Comparison of ENCODE assay signal across 8 cellular contexts in the genomic region with DNA sequence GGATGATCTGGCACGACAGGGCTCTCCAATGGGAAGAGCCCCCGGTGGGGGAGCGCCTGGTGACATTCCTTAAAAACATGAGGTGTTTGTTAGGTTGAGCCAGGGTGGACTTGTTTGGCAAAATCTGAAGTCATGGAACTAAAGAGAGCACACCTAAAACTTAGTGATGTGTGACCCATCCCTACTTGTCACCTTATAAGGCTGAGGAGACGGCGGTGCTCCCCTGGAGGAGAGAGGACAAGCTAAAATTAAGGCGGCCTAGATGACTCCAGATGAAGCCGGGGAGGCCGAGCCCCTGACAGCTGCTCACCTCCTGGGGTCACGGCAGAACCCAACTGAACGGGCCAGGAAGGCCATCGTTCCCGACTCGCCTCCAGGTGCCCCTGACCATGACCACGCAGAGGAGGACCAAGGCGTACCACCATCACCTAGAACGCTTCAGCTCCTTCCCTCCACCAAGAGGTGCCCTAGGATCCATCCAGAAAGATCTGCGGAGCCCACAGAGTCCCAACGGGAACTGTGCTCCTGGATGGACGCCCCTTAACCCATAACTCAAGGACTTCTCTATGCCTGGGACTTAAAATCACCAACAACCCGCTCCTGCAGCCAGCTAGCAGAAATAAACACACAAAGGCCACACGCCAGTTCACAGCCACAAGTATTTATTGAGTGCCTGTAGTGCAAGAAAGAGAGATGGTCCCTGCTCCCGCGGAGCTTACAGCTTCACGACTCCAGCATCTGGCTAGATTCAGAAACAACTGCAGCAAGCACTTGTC. TPM values are rescaled to one million over a fixed set of nuclear protein-coding genes. Genes with fewer than 3 reads are reported as not detected.
DNase-seq lines count a peak whose midpoint lies in the region; ATAC-seq and TF ChIP-seq lines count a peak whose summit lies in the region.

No MANE protein-coding gene starts in this region.

- H3K9me3 ChIP-seq in HAP-1 (no peaks in the 10 kb centered on the region), T-helper 17 cell (ENCODE audit: control insufficient read depth, low read length, poor library complexity, severe bottlenecking) (no peaks in the 10 kb centered on the region), gastroesophageal sphincter (no peaks in the 10 kb centered on the region), skeletal muscle satellite cell (replicated peaks; ENCODE audit: low read length) (no peaks in the 10 kb centered on the region)

- peak overlapping the region; percentile 85 for H3K9ac ChIP-seq in skeletal muscle satellite cell (ENCODE audit: low read depth, low read length)

- H3K4me1 ChIP-seq in HAP-1 (peaks cover 20% of the 10 kb centered on the region), gastroesophageal sphincter (peaks cover 0 to 60% (median 21%) of the 10 kb centered on the region in 3 donors), skeletal muscle satellite cell (ENCODE audit: control insufficient read depth, insufficient read depth, low read length) (peaks cover 20% of the 10 kb centered on the region)

- peak overlapping the region; percentile 84 for H3K4me3 Mint-ChIP-seq in T-helper 17 cell

- H3K27ac Mint-ChIP-seq in T-helper 17 cell, result no peak overlapping the region

- peak overlapping the region; percentile 60 to 96 (median 90) for H3K27ac ChIP-seq in gastroesophageal sphincter

- TF ChIP-seq EP300 in gastroesophageal sphincter (IDR thresholded peaks at IDR 0.05), result no peak

- TF ChIP-seq CTCF in gastroesophageal sphincter (IDR thresholded peaks at IDR 0.05), result no peak

- H3K4me3 ChIP-seq in HAP-1 (peak overlapping the region; percentile 39), gastroesophageal sphincter (peak overlapping the region; percentile 60 to 85), skeletal muscle satellite cell (ENCODE audit: low read length) (peak overlapping the region; percentile 82)

- H3K36me3 Mint-ChIP-seq in T-helper 17 cell (ENCODE audit: low read depth), result peaks cover 3% of the 10 kb centered on the region

- H3K4me2 ChIP-seq in skeletal muscle satellite cell (ENCODE audit: low read length), result peak overlapping the region; percentile 95

- 45% methylated on average over 8 of the region's 24 CpGs; no CpG with 5 or more reads in 1 of the 2 donors for WGBS in gastroesophageal sphincter (ENCODE audit: low coverage in 1 of 2), 2 donors

- TF ChIP-seq POLR2A in gastroesophageal sphincter (IDR thresholded peaks at IDR 0.05), result no peak

- DNase-seq in HAP-1 (ENCODE audit: low spot score in 2 of 2) (no peak), T-helper 17 cell (no peak), NCI-H748 (lab: John Stamatoyannopoulos, UW; ENCODE audit: unreplicated experiment) (no peak), hypothalamus (lab: John Stamatoyannopoulos, UW) (no peak), GM03348 (ENCODE audit: low spot score) (no peak)

- H3K27me3 ChIP-seq in HAP-1 (ENCODE audit: low read depth), result no peaks in the 10 kb centered on the region
- no peaks in the 10 kb centered on the region for H3K27me3 ChIP-seq in gastroesophageal sphincter
- H3K27me3 ChIP-seq in skeletal muscle satellite cell (ENCODE audit: control insufficient read depth, insufficient read depth, low read length), result no peaks in the 10 kb centered on the region

- in situ Hi-C loops in HAP-1 (cut with MboI; ENCODE audit: low sequenced_read_pairs), result no loop called here

- ATAC-seq in T-helper 17 cell, result no peak
- ATAC-seq in gastroesophageal sphincter, result no peak
- no peak for ATAC-seq in GM21619 (IDR thresholded peaks at IDR 0.05; ENCODE audit: unreplicated experiment)

- H3K36me3 ChIP-seq in HAP-1 (replicated peaks), result peaks cover 11% of the 10 kb centered on the region
- H3K36me3 ChIP-seq in gastroesophageal sphincter, result peaks cover 0 to 6% of the 10 kb centered on the region in 2 donors
- no peaks in the 10 kb centered on the region for H3K36me3 ChIP-seq in skeletal muscle satellite cell (ENCODE audit: insufficient read depth, low read length)

- peaks cover 18% of the 10 kb centered on the region for H3K4me1 Mint-ChIP-seq in T-helper 17 cell

- H3K27me3 Mint-ChIP-seq in T-helper 17 cell, result no peaks in the 10 kb centered on the region

RNA-seq across cellular contexts. Expression of gene PITPNM2, which starts 1.0 kb away (rescaled TPM):
- total RNA-seq in T-helper 17 cell (10 to 100 TPM; 21.7 to 47.9 TPM), gastroesophageal sphincter (10 to 100 TPM in 3 of 4 donors, 1 to 10 TPM in 1; 9.9 to 20.4 (median 16.4) TPM)
- total RNA-seq in skeletal muscle satellite cell (2012; rRNA removed), result 5.0 and 7.9 TPM in 2 replicates
